26 cellular contexts compared by ENCODE assay signal in the genomic region with DNA sequence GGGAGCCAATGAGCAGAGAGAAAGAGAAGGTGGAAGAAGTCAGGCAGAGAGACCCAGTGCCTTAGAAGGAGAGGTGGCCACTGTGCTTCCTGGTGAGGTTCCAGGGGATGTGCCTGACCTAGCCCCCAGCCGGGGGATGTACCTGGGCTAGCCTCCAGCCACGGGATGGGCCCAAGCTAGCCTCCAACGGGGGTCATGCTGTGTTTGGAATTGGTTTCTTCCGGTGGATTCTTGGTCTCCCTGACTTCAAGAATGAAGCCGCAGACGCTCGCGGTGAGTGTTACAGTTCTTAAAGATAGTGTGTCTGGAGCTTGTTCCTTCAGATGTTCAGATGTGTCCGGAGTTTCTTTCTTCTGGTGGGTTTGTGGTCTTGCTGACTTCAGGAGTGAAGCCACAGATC. TPM values are rescaled to one million over a fixed set of nuclear protein-coding genes. Genes with fewer than 3 reads are reported as not detected.
"Had no signal": no experiment of that assay in that cellular context is flagged by ENCODE, and none has a peak within 500 bp of the region (broad histone marks: within the 10 kb centered on the region; RNA-seq: fewer than 3 reads in every experiment).

No MANE protein-coding gene starts in this region.

- H3K4me3 ChIP-seq: breast epithelium, SK-N-MC had no signal

- H3K36me3 ChIP-seq: breast epithelium had no signal

- H3K27ac ChIP-seq: breast epithelium, KMS-11, SK-N-MC, VCaP had no signal

- H3K9ac ChIP-seq: KMS-11 had no signal

- H3K4me1 ChIP-seq: breast epithelium had no signal

- DNase-seq: activated CD4-positive, alpha-beta T cell treated with anti-CD3 and anti-CD28 coated beads, Interleukin-2, amount 50 U/mL, for 1 hour; activated CD4-positive, CD25-positive, alpha-beta regulatory T cell; activated gamma-delta T cell; activated naive CD4-positive, alpha-beta T cell treated with anti-CD3 and anti-CD28 coated beads for 36 hours; activated naive CD8-positive, alpha-beta T cell treated with anti-CD3 and anti-CD28 coated beads, Interleukin-2, amount 10 ng/mL, durations not matched to agents 7 days and 5 days; activated T-cell treated with anti-CD3 and anti-CD28 coated beads, Interleukin-2, amount 50 U/mL, for 48 hours; aorta; caudate nucleus; NCI-H1092 treated with DMSO at 0.1 percent for 48 hours; NCI-H1417 treated with DMSO at 0.1 percent for 48 hours; NCI-H1694; NCI-H2029 treated with DMSO at 0.1 percent for 48 hours; NCI-H345; NCI-H510A; NCI-H526 treated with DMSO at 0.1 percent for 48 hours; NCI-H82; T-cell; T-helper 2 cell; T1000 had no signal

- ATAC-seq: activated T-helper 17 cell treated with anti-CD3 and anti-CD28 coated beads, Interleukin-2, amount 50 U/mL, for 72 hours; T-cell had no signal

- H3K27me3 ChIP-seq: breast epithelium had no signal

- H3K4me2 ChIP-seq: KMS-11 had no signal

RNA-seq across cellular contexts. Expression of a gene that starts 6.9 kb away (rescaled TPM):
- total RNA-seq: MCF 10A, RPMI7951 had no signal
